In the genomic region with DNA sequence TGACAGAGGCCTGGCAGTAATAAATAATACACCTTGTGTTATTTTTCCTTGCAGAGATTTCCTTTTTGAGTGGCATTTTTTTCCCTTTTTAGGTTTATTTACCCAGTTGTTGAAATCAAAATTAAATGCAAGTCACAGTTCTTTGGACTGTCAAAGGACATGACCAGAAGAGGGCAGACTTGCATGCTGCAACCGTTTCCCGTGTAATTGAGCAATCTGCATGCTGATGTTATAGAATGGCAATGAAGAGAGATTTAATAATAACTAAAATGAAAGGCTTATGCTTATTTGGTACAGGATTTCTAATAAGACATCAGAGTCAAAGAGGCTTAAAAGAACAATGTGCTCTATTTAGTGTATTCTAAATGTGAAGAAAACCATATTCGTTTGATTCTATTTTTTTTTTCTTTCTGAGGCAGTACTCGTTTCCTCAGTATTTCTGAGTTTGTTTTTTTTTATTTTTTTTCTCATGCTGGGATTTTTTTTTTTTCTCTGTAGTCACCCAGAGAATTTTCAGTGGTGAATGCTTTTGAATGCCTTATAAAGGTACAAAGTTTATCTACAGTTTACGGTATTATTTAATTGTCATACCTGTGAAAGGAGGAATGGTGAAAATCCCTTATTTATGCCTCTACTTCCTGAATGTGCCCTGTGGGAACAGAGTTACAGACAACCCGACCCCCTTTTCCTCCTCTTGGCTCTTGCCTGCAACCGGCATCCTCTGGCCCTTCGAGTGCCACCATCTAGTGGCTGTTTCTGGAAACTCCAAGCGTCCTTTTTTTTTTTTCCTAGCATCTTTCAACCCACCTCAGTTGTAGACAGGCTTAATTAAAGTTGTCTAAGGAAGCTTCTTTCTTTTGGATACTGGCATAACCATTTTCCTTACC, we compare ENCODE assay signal across 8 cellular contexts.
A peak's percentile ranks its signal among the peaks of the same experiment; 100 is the strongest.
DNase-seq lines count a peak whose midpoint lies in the region; ATAC-seq, FAIRE-seq and TF ChIP-seq lines count a peak whose summit lies in the region.

No MANE protein-coding gene starts in this region.

- no peaks in the 10 kb centered on the region for H3K27me3 Mint-ChIP-seq in stimulated activated memory B cell treated with anti-CD40 and anti-IgM and Interleukin-4, amounts not matched to agents 10 μg/mL and 1 μg/mL and 100 μg/mL, for 72 hours

- H3K27ac ChIP-seq in HL-60 (replicated peaks) (no peak overlapping the region), caudate nucleus (ENCODE audit: low read depth, low read length) (no peak overlapping the region)

- H3K4me3 ChIP-seq in HL-60 (replicated peaks; ENCODE audit: insufficient read depth, low read length), result no peak overlapping the region

- peak; percentile 62 for TF ChIP-seq CTCF in HL-60 (IDR thresholded peaks at IDR 0.05; ENCODE audit: insufficient read depth, low read length)

- H3K4me3 Mint-ChIP-seq in stimulated activated memory B cell treated with anti-CD40 and anti-IgM and Interleukin-4, amounts not matched to agents 10 μg/mL and 1 μg/mL and 100 μg/mL, for 72 hours, result no peak overlapping the region

- no peak for FAIRE-seq in urothelium cell line (lab: Jason Lieb, UNC)

- H3K9me3 Mint-ChIP-seq in stimulated activated memory B cell treated with anti-CD40 and anti-IgM and Interleukin-4, amounts not matched to agents 10 μg/mL and 1 μg/mL and 100 μg/mL, for 72 hours, result no peaks in the 10 kb centered on the region

- peak; percentile 58 for ATAC-seq in GM19324 (IDR thresholded peaks at IDR 0.05; ENCODE audit: low FRiP score, unreplicated experiment)
- ATAC-seq in stimulated activated memory B cell treated with anti-CD40 and anti-IgM and Interleukin-4, amounts not matched to agents 10 μg/mL and 1 μg/mL and 100 μg/mL, for 72 hours, result no peak

- H3K27ac Mint-ChIP-seq in stimulated activated memory B cell treated with anti-CD40 and anti-IgM and Interleukin-4, amounts not matched to agents 10 μg/mL and 1 μg/mL and 100 μg/mL, for 72 hours, result no peak overlapping the region

- H3K4me1 Mint-ChIP-seq in stimulated activated memory B cell treated with anti-CD40 and anti-IgM and Interleukin-4, amounts not matched to agents 10 μg/mL and 1 μg/mL and 100 μg/mL, for 72 hours, result peaks cover 6% of the 10 kb centered on the region

- DNase-seq in DMS114 treated with DMSO at 0.1 percent for 48 hours (lab: John Stamatoyannopoulos, UW; ENCODE audit: unreplicated experiment) (peak; percentile 42), HL-60 (ENCODE audit: low read depth in 1 of 2, low spot score in 1 of 2) (peak; percentile 35 to 70), NOMO-1 treated with DMSO at 0.1 percent for 48 hours (lab: John Stamatoyannopoulos, UW; ENCODE audit: unreplicated experiment) (peak; percentile 79), caudate nucleus (lab: John Stamatoyannopoulos, UW) (peak in 52 of 61 donors; percentile 3 to 88 (median 32)), kidney tubule cell (ENCODE audit: low spot score) (peak; percentile 49), urothelium cell line (ENCODE audit: low spot score) (peak; percentile 68)

- peaks cover 4% of the 10 kb centered on the region for H3K27me3 ChIP-seq in HL-60 (ENCODE audit: insufficient read depth, poor library complexity, severe bottlenecking)

- H3K36me3 Mint-ChIP-seq in stimulated activated memory B cell treated with anti-CD40 and anti-IgM and Interleukin-4, amounts not matched to agents 10 μg/mL and 1 μg/mL and 100 μg/mL, for 72 hours, result no peaks in the 10 kb centered on the region
